Comparison of ENCODE assay signal across 11 cellular contexts in genomic region chr2:64329848-64330247, GRCh38.
DNase-seq lines count a peak whose midpoint lies in the region; ATAC-seq, FAIRE-seq and TF ChIP-seq lines count a peak whose summit lies in the region.
"Had no signal": no experiment of that assay in that cellular context is flagged by ENCODE, and none has a peak within 500 bp of the region (broad histone marks: within the 10 kb centered on the region; RNA-seq: fewer than 3 reads in every experiment).

No MANE protein-coding gene starts in this region.

- no peaks in the 10 kb centered on the region for H3K36me3 ChIP-seq in breast epithelium
- H3K36me3 ChIP-seq in right atrium auricular region, result no peaks in the 10 kb centered on the region
- no peaks in the 10 kb centered on the region for H3K36me3 ChIP-seq in skeletal muscle tissue (ENCODE audit: control insufficient read depth in 3 of 3, insufficient read depth in 3 of 3, low read length in 3 of 3)
- H3K36me3 ChIP-seq: neural progenitor cell had no signal

- intact Hi-C loops in breast epithelium (cut with DNase I; ENCODE audit: low total_unique reads), result loop anchor here (10.0 kb wide), 4 partner anchors 155 to 535 kb away; no protein-coding TSS in a partner anchor

- H3K9ac ChIP-seq in skeletal muscle tissue (ENCODE audit: low read depth in 1 of 3, low read length in 3 of 3), result no peak overlapping the region
- H3K9ac ChIP-seq: neural progenitor cell had no signal

- no peaks in the 10 kb centered on the region for H3K36me3 Mint-ChIP-seq in endothelial cell (ENCODE audit: low read depth, unreplicated experiment)
- H3K36me3 Mint-ChIP-seq in activated naive CD4-positive, alpha-beta T cell treated with anti-CD3 and anti-CD28 coated beads, Interleukin-2, amount 50 U/mL, for 72 hours, result no peaks in the 10 kb centered on the region
- H3K36me3 Mint-ChIP-seq: neural progenitor cell had no signal

- FAIRE-seq in GM12892 (lab: Jason Lieb, UNC), result peak; percentile 17
- FAIRE-seq: RCC 7860 had no signal

- TF ChIP-seq POLR2A in GM12892 (IDR thresholded peaks at IDR 0.05; ENCODE audit: low read depth, low read length) (no peak), breast epithelium (IDR thresholded peaks at IDR 0.05) (no peak)

- H3K27ac Mint-ChIP-seq in endothelial cell (ENCODE audit: unreplicated experiment), result no peak overlapping the region
- H3K27ac Mint-ChIP-seq in activated naive CD4-positive, alpha-beta T cell treated with anti-CD3 and anti-CD28 coated beads, Interleukin-2, amount 50 U/mL, for 72 hours, result no peak overlapping the region

- ATAC-seq in activated naive CD4-positive, alpha-beta T cell treated with anti-CD3 and anti-CD28 coated beads, Interleukin-2, amount 50 U/mL, for 72 hours, result no peak
- no peak for ATAC-seq in GM18502 (IDR thresholded peaks at IDR 0.05; ENCODE audit: poor library complexity, unreplicated experiment)

- H3K4me1 ChIP-seq in breast epithelium (peaks cover 5 to 9% of the 10 kb centered on the region in 2 donors), right atrium auricular region (peaks cover 0 to 27% of the 10 kb centered on the region in 2 donors), skeletal muscle tissue (ENCODE audit: control insufficient read depth in 3 of 3, insufficient read depth in 3 of 3, low read length in 3 of 3) (peaks cover 30 to 50% (median 35%) of the 10 kb centered on the region in 3 donors)

- no peak overlapping the region for H3K4me3 Mint-ChIP-seq in endothelial cell (ENCODE audit: unreplicated experiment)
- H3K4me3 Mint-ChIP-seq: neural progenitor cell had no signal

- no peaks in the 10 kb centered on the region for H3K9me3 ChIP-seq in breast epithelium
- H3K9me3 ChIP-seq in right atrium auricular region, result no peaks in the 10 kb centered on the region
- no peaks in the 10 kb centered on the region for H3K9me3 ChIP-seq in skeletal muscle tissue (ENCODE audit: control insufficient read depth in 3 of 3, low read length in 3 of 3)

- H3K4me1 Mint-ChIP-seq in endothelial cell (ENCODE audit: unreplicated experiment), result peaks cover 37% of the 10 kb centered on the region

- H3K27me3 ChIP-seq in breast epithelium (no peaks in the 10 kb centered on the region), right atrium auricular region (no peaks in the 10 kb centered on the region), skeletal muscle tissue (ENCODE audit: control insufficient read depth in 3 of 3, insufficient read depth in 3 of 3, low read length in 3 of 3) (no peaks in the 10 kb centered on the region)
- H3K27me3 ChIP-seq: neural progenitor cell had no signal

- H3K4me3 ChIP-seq in breast epithelium (no peak overlapping the region), right atrium auricular region (no peak overlapping the region), skeletal muscle tissue (ENCODE audit: low read length in 3 of 3) (no peak overlapping the region)
- H3K4me3 ChIP-seq: neural progenitor cell had no signal

- DNase-seq in GM12892 (ENCODE audit: insufficient read length) (no peak), breast epithelium (ENCODE audit: low spot score in 2 of 2) (no peak), right atrium auricular region (ENCODE audit: low spot score) (peak; percentile 71), endothelial cell (ENCODE audit: low spot score) (no peak), UCSD-AML1 (lab: John Stamatoyannopoulos, UW; ENCODE audit: unreplicated experiment) (no peak)
- no peak for DNase-seq in activated naive CD4-positive, alpha-beta T cell treated with anti-CD3 and anti-CD28 coated beads, Interleukin-2, amount 50 U/mL, for 72 hours (ENCODE audit: low spot score in 2 of 2)
- DNase-seq: NCI-H1436 treated with DMSO at 0.1 percent for 48 hours had no signal

- H3K9me3 Mint-ChIP-seq in endothelial cell (ENCODE audit: unreplicated experiment), result no peaks in the 10 kb centered on the region
- H3K9me3 Mint-ChIP-seq in activated naive CD4-positive, alpha-beta T cell treated with anti-CD3 and anti-CD28 coated beads, Interleukin-2, amount 50 U/mL, for 72 hours, result no peaks in the 10 kb centered on the region
- H3K9me3 Mint-ChIP-seq: neural progenitor cell had no signal

- H3K27ac ChIP-seq in breast epithelium (peak overlapping the region; percentile 71 to 89), right atrium auricular region (peak overlapping the region; percentile 73 to 77), skeletal muscle tissue (ENCODE audit: low read depth, low read length) (peak overlapping the region; percentile 48)
- H3K27ac ChIP-seq: neural progenitor cell had no signal

- no peak for TF ChIP-seq CTCF in breast epithelium (IDR thresholded peaks at IDR 0.05)
- TF ChIP-seq CTCF in right atrium auricular region (IDR thresholded peaks at IDR 0.05), result no peak
- TF ChIP-seq CTCF in endothelial cell (IDR thresholded peaks at IDR 0.05; ENCODE audit: unreplicated experiment), result no peak

- H3K27me3 Mint-ChIP-seq in endothelial cell (ENCODE audit: unreplicated experiment), result peaks cover 6% of the 10 kb centered on the region
